ENCODE assay signal across 25 cellular contexts in genomic region chr17:3861761-3862681, GRCh38. TPM values are rescaled to one million over a fixed set of nuclear protein-coding genes. Genes with fewer than 3 reads are reported as not detected.
"Had no signal": no experiment of that assay in that cellular context is flagged by ENCODE, and none has a peak within 500 bp of the region (broad histone marks: within the 10 kb centered on the region; RNA-seq: fewer than 3 reads in every experiment).

No MANE protein-coding gene starts in this region.

- H3K4me3 ChIP-seq: esophagus squamous epithelium, left ventricle myocardium inferior, lung, pancreas, tibial artery, upper lobe of left lung, uterus had no signal

- ATAC-seq: effector memory CD8-positive, alpha-beta T cell; foreskin keratinocyte; pancreas; right cardiac atrium had no signal

- DNase-seq: cerebellar nuclear complex; effector memory CD8-positive, alpha-beta T cell; esophagus squamous epithelium; foreskin keratinocyte; head of caudate nucleus; hypothalamus; left ventricle myocardium inferior; mesenchymal stem cell; naive B cell; nucleus accumbens; pancreas; small intestine; stimulated activated CD4-positive, alpha-beta T cell treated with anti-CD3 and anti-CD28 coated beads, Interleukin-2, amount 100 ng/mL, for 48 hours; stimulated activated naive CD4-positive, alpha-beta T cell treated with Interleukin-2 at 50 U/mL for 16 hours; tibial artery; uterus had no signal

- H3K4me3 Mint-ChIP-seq: dendritic cell treated with granulocyte-macrophage colony-stimulating factor and Interleukin-4, amounts not matched to agents 40 ng/mL and 50 ng/mL, for 4 days; effector memory CD8-positive, alpha-beta T cell had no signal

- FAIRE-seq: colon, islet of Langerhans, pancreas, small intestine had no signal

- H3K4me1 ChIP-seq: foreskin keratinocyte, pancreas, uterus had no signal

- H3K27ac Mint-ChIP-seq: dendritic cell treated with granulocyte-macrophage colony-stimulating factor and Interleukin-4, amounts not matched to agents 40 ng/mL and 50 ng/mL, for 4 days; effector memory CD8-positive, alpha-beta T cell; progenitor cell of endocrine pancreas had no signal

- H3K9me3 ChIP-seq: esophagus squamous epithelium, left ventricle myocardium inferior, pancreas, tibial artery, upper lobe of left lung, uterus had no signal

- H3K27me3 ChIP-seq: esophagus squamous epithelium, foreskin keratinocyte, pancreas, tibial artery, upper lobe of left lung, uterus had no signal

- H3K9me3 Mint-ChIP-seq: dendritic cell treated with granulocyte-macrophage colony-stimulating factor and Interleukin-4, amounts not matched to agents 40 ng/mL and 50 ng/mL, for 4 days; effector memory CD8-positive, alpha-beta T cell; naive B cell had no signal

- H3K36me3 Mint-ChIP-seq: naive B cell had no signal

- H3K4me1 Mint-ChIP-seq: naive B cell had no signal

- H3K27ac ChIP-seq: esophagus squamous epithelium, foreskin keratinocyte, left ventricle myocardium inferior, pancreas, tibial artery, upper lobe of left lung, uterus had no signal

- H3K36me3 ChIP-seq: pancreas, uterus had no signal

- H3K27me3 Mint-ChIP-seq: dendritic cell treated with granulocyte-macrophage colony-stimulating factor and Interleukin-4, amounts not matched to agents 40 ng/mL and 50 ng/mL, for 4 days; progenitor cell of endocrine pancreas had no signal

RNA-seq across cellular contexts. Expression of gene P2RX1, which starts 54.2 kb away (rescaled TPM):
- total RNA-seq: epithelial cell of proximal tubule, foreskin keratinocyte had no signal
- polyA plus RNA-seq: foreskin keratinocyte, neural cell had no signal
